Comparison of ENCODE assay signal across 10 cellular contexts in the genomic region with DNA sequence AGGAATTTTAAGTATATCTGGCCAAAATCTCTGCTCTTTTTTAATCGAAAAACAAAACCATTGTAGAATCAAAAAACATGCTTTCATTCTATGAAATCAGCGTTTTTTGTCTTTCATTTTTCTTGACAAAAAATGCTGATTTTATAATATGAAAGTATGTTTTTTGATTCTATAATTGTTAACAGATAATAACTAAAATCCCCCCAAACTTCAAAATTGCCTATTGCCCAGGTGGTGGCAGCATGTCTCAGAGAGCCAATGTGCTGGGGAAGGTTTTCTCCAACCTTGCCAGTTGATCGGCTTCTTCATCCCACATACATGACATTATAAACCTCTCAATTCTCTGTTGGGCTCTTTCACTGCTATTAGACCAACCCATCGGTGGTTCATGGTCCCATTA. TPM values are rescaled to one million over a fixed set of nuclear protein-coding genes. Genes with fewer than 3 reads are reported as not detected.
DNase-seq lines count a peak whose midpoint lies in the region; ATAC-seq, FAIRE-seq and TF ChIP-seq lines count a peak whose summit lies in the region.
"Had no signal": no experiment of that assay in that cellular context is flagged by ENCODE, and none has a peak within 500 bp of the region (broad histone marks: within the 10 kb centered on the region; RNA-seq: fewer than 3 reads in every experiment).

No MANE protein-coding gene starts in this region.

- H3K9me2 ChIP-seq in HCT116 (ENCODE audit: insufficient read depth), result no peaks in the 10 kb centered on the region

- no peak overlapping the region for H3K27ac Mint-ChIP-seq in CD14-positive monocyte
- H3K27ac Mint-ChIP-seq in astrocyte (ENCODE audit: unreplicated experiment), result no peak overlapping the region
- no peak overlapping the region for H3K27ac Mint-ChIP-seq in CD4-positive, alpha-beta memory T cell
- no peak overlapping the region for H3K27ac Mint-ChIP-seq in naive thymus-derived CD8-positive, alpha-beta T cell
- H3K27ac Mint-ChIP-seq: nephron progenitor cell had no signal

- H3K27ac ChIP-seq in HCT116 (ENCODE audit: low read depth, low read length) (no peak overlapping the region), astrocyte (ENCODE audit: low read depth, low read length) (no peak overlapping the region), right lobe of liver (no peak overlapping the region)
- no peak overlapping the region for H3K27ac ChIP-seq in CD4-positive, alpha-beta memory T cell (ENCODE audit: low read depth, low read length)

- ATAC-seq in HCT116 (peak; percentile 35; the same call in 1 of the 2 replicates), right lobe of liver (no peak), HG03457 (IDR thresholded peaks at IDR 0.05; ENCODE audit: unreplicated experiment) (no peak)
- ATAC-seq in naive thymus-derived CD8-positive, alpha-beta T cell, result no peak

- H3K4me1 Mint-ChIP-seq in CD14-positive monocyte, result peaks cover 18% of the 10 kb centered on the region
- peaks cover 10% of the 10 kb centered on the region for H3K4me1 Mint-ChIP-seq in astrocyte (ENCODE audit: low read depth, unreplicated experiment)
- H3K4me1 Mint-ChIP-seq in CD4-positive, alpha-beta memory T cell, result peaks cover 6 to 13% (median 9%) of the 10 kb centered on the region in 4 donors
- H3K4me1 Mint-ChIP-seq in naive thymus-derived CD8-positive, alpha-beta T cell, result peaks cover 2 to 14% (median 10%) of the 10 kb centered on the region in 4 donors

- H3K79me2 ChIP-seq in HCT116 (ENCODE audit: insufficient read depth, low read length) (peaks cover 20% of the 10 kb centered on the region), astrocyte (ENCODE audit: insufficient read depth, low read length) (peaks cover 22% of the 10 kb centered on the region)

- H3K9me3 Mint-ChIP-seq in CD14-positive monocyte, result no peaks in the 10 kb centered on the region
- no peaks in the 10 kb centered on the region for H3K9me3 Mint-ChIP-seq in astrocyte (ENCODE audit: unreplicated experiment)
- H3K9me3 Mint-ChIP-seq in CD4-positive, alpha-beta memory T cell, result no peaks in the 10 kb centered on the region
- H3K9me3 Mint-ChIP-seq in naive thymus-derived CD8-positive, alpha-beta T cell, result peaks cover 0 to 9% (median 2%) of the 10 kb centered on the region in 9 donors

- BruUV-seq in HCT116 (replicated peaks; lab: Mats Ljungman, UMichigan), result no TSS peak

- no peaks in the 10 kb centered on the region for H4K20me1 ChIP-seq in HCT116 (ENCODE audit: insufficient read depth)
- no peaks in the 10 kb centered on the region for H4K20me1 ChIP-seq in astrocyte (ENCODE audit: insufficient read depth, low read length)

- no peaks in the 10 kb centered on the region for H3K9me3 ChIP-seq in HCT116 (ENCODE audit: control insufficient read depth in 1 of 2, insufficient read depth in 1 of 2, low read depth in 1 of 2, low read length in 2 of 2)
- H3K9me3 ChIP-seq in astrocyte (ENCODE audit: insufficient read depth, low read depth, low read length), result no peaks in the 10 kb centered on the region
- no peaks in the 10 kb centered on the region for H3K9me3 ChIP-seq in right lobe of liver
- H3K9me3 ChIP-seq in CD4-positive, alpha-beta memory T cell (ENCODE audit: control insufficient read depth in 1 of 2, low read length in 2 of 2), result no peaks in the 10 kb centered on the region

- no peak for TF ChIP-seq POLR2A in HCT116 (IDR thresholded peaks at IDR 0.05; ENCODE audit: borderline replicate concordance, extremely low read depth, insufficient read depth, insufficient read length)
- TF ChIP-seq POLR2A in right lobe of liver (IDR thresholded peaks at IDR 0.05), result no peak

- CTCF ChIA-PET in HCT116 (lab: Charles Lee), result no interaction called here
- CTCF ChIA-PET in CD4-positive, alpha-beta memory T cell (lab: Charles Lee; ENCODE audit: partially characterized antibody), result interaction anchor here (1.1 kb wide), 1 partner anchor 164 kb away, joined by 3 read pairs; no protein-coding TSS in a partner anchor

- H3K4me3 Mint-ChIP-seq in CD14-positive monocyte (no peak overlapping the region), astrocyte (ENCODE audit: unreplicated experiment) (no peak overlapping the region)
- H3K4me3 Mint-ChIP-seq in CD4-positive, alpha-beta memory T cell, result no peak overlapping the region
- H3K4me3 Mint-ChIP-seq in naive thymus-derived CD8-positive, alpha-beta T cell, result no peak overlapping the region
- H3K4me3 Mint-ChIP-seq: nephron progenitor cell had no signal

- H3K9ac ChIP-seq in HCT116 (ENCODE audit: low read length), result no peak overlapping the region
- no peak overlapping the region for H3K9ac ChIP-seq in astrocyte (ENCODE audit: low read length)

- H3K4me1 ChIP-seq in HCT116 (ENCODE audit: control insufficient read depth in 1 of 2, insufficient read depth in 2 of 2, low read length in 2 of 2), result peaks cover 0 to 9% of the 10 kb centered on the region in 2 experiments; a peak in 2 of 4 replicates
- peaks cover 9% of the 10 kb centered on the region for H3K4me1 ChIP-seq in astrocyte (ENCODE audit: insufficient read depth, low read length)
- peaks cover 0 to 9% (median 0%) of the 10 kb centered on the region in 4 donors for H3K4me1 ChIP-seq in right lobe of liver
- H3K4me1 ChIP-seq in CD4-positive, alpha-beta memory T cell (ENCODE audit: insufficient read depth, low read length), result peaks cover 13% of the 10 kb centered on the region

- TF ChIP-seq CTCF in CD14-positive monocyte (IDR thresholded peaks at IDR 0.05) (peak; percentile 22), HCT116 (IDR thresholded peaks at IDR 0.05 in 2 of 3, conservative IDR thresholded peaks at IDR 0.05 in 1 of 3; ENCODE audit: borderline replicate concordance in 1 of 3, insufficient read depth in 1 of 3, low read depth in 2 of 3, low read length in 2 of 3) (peak in 2 of 3 experiments; percentile 43 to 47; a peak in 3 of 6 replicates), astrocyte (IDR thresholded peaks at IDR 0.05; ENCODE audit: insufficient read depth, low read depth, low read length) (peak; percentile 39), right lobe of liver (IDR thresholded peaks at IDR 0.05) (peak; percentile 10 to 42 (median 36))

- H3K27me3 ChIP-seq in HCT116 (ENCODE audit: insufficient read depth, low read length), result no peaks in the 10 kb centered on the region
- no peaks in the 10 kb centered on the region for H3K27me3 ChIP-seq in astrocyte (ENCODE audit: insufficient read depth, low read length)
- no peaks in the 10 kb centered on the region for H3K27me3 ChIP-seq in right lobe of liver
- no peaks in the 10 kb centered on the region for H3K27me3 ChIP-seq in CD4-positive, alpha-beta memory T cell (ENCODE audit: insufficient read depth, low read length)

- H3K4me2 ChIP-seq in HCT116 (ENCODE audit: low read length) (no peak overlapping the region), astrocyte (ENCODE audit: low read length) (no peak overlapping the region)

- WGBS in right lobe of liver (ENCODE audit: insufficient coverage, low coverage, low lambda C conversion rate, missing lambda C conversion rate), result 48% methylated on average over 4 of the region's 4 CpGs

- H2AFZ ChIP-seq in HCT116 (ENCODE audit: low read depth, low read length, poor library complexity, severe bottlenecking) (no peak overlapping the region), astrocyte (ENCODE audit: low read depth, low read length) (no peak overlapping the region)

- TF ChIP-seq RAD21 in HCT116 (IDR thresholded peaks at IDR 0.05; ENCODE audit: low read depth), result peak; percentile 68

- H3K36me3 Mint-ChIP-seq in CD14-positive monocyte (peaks cover 0 to 2% of the 10 kb centered on the region in 2 donors), astrocyte (ENCODE audit: low read depth, unreplicated experiment) (peaks cover 4% of the 10 kb centered on the region)
- peaks cover 0 to 6% of the 10 kb centered on the region in 2 donors for H3K36me3 Mint-ChIP-seq in CD4-positive, alpha-beta memory T cell
- H3K36me3 Mint-ChIP-seq in naive thymus-derived CD8-positive, alpha-beta T cell, result no peaks in the 10 kb centered on the region

- no peak overlapping the region for H3K4me3 ChIP-seq in HCT116 (replicated peaks in 1 of 2; ENCODE audit: low read depth in 1 of 2, low read length in 2 of 2)
- no peak overlapping the region for H3K4me3 ChIP-seq in astrocyte (ENCODE audit: insufficient read depth, low read depth, low read length)
- no peak overlapping the region for H3K4me3 ChIP-seq in right lobe of liver
- no peak overlapping the region for H3K4me3 ChIP-seq in CD4-positive, alpha-beta memory T cell (ENCODE audit: low read length in 2 of 2)

- RAD21 ChIA-PET in HCT116 (lab: Charles Lee; ENCODE audit: low non-redundant PET in 1 of 2, low total read pairs in 2 of 2, uncharacterized antibody in 2 of 2, unreplicated experiment in 2 of 2), result no interaction called here

- no peak for DNase-seq in CD14-positive monocyte (ENCODE audit: low spot score)
- no peak for DNase-seq in HCT116 (ENCODE audit: low read depth, low spot score)
- peak; percentile 31 for DNase-seq in astrocyte (ENCODE audit: low read depth)
- DNase-seq in right lobe of liver, result no peak
- DNase-seq in DMS114 treated with DMSO at 0.1 percent for 48 hours (lab: John Stamatoyannopoulos, UW; ENCODE audit: unreplicated experiment), result no peak
- no peak for DNase-seq in CD4-positive, alpha-beta memory T cell
- no peak for DNase-seq in naive thymus-derived CD8-positive, alpha-beta T cell
- DNase-seq: activated CD8-positive, alpha-beta memory T cell treated with anti-CD3 and anti-CD28 coated beads, Interleukin-2, amount 50 U/mL, for 48 hours; nephron progenitor cell had no signal

- POLR2A ChIA-PET in HCT116 (lab: Charles Lee), result no interaction called here
- POLR2A ChIA-PET in CD4-positive, alpha-beta memory T cell (lab: Charles Lee; ENCODE audit: partially characterized antibody), result no interaction called here
- POLR2A ChIA-PET in naive thymus-derived CD8-positive, alpha-beta T cell (lab: Charles Lee), result no interaction called here

- no peak for FAIRE-seq in astrocyte (lab: Jason Lieb, UNC)

- H3K27me3 Mint-ChIP-seq in CD14-positive monocyte (ENCODE audit: low read depth in 3 of 3), result no peaks in the 10 kb centered on the region
- no peaks in the 10 kb centered on the region for H3K27me3 Mint-ChIP-seq in astrocyte (ENCODE audit: low read depth, unreplicated experiment)
- peaks cover 0 to 2% of the 10 kb centered on the region in 2 donors for H3K27me3 Mint-ChIP-seq in CD4-positive, alpha-beta memory T cell
- H3K27me3 Mint-ChIP-seq in naive thymus-derived CD8-positive, alpha-beta T cell, result no peaks in the 10 kb centered on the region

- intact Hi-C loops in CD14-positive monocyte (cut with micrococcal nuclease) (no loop called here), HCT116 (cut with micrococcal nuclease) (loop anchor here (2.0 kb wide), 1 partner anchor 491 kb away; no protein-coding TSS in a partner anchor), right lobe of liver (cut with DNase I) (no loop called here)
- intact Hi-C loops in CD4-positive, alpha-beta memory T cell (cut with micrococcal nuclease), result no loop called here

- H3K36me3 ChIP-seq in HCT116 (ENCODE audit: control insufficient read depth in 1 of 2, insufficient read depth in 2 of 2, low read length in 2 of 2), result no peaks in the 10 kb centered on the region
- no peaks in the 10 kb centered on the region for H3K36me3 ChIP-seq in astrocyte (ENCODE audit: insufficient read depth, low read length)
- no peaks in the 10 kb centered on the region for H3K36me3 ChIP-seq in right lobe of liver
- H3K36me3 ChIP-seq in CD4-positive, alpha-beta memory T cell (ENCODE audit: insufficient read depth, low read length), result no peaks in the 10 kb centered on the region

RNA-seq across cellular contexts. Expression of a gene that starts 5.1 kb away (rescaled TPM):
- 10 to 100 TPM; 32.0 to 43.4 TPM for polyA plus RNA-seq in CD14-positive monocyte
- total RNA-seq in HCT116 (2021; ENCODE audit: unreplicated experiment), result 83.9 TPM
- 44.8 and 59.5 TPM in 2 replicates for polyA plus RNA-seq in HCT116 (2012)
- 83.3 and 86.6 TPM in 2 replicates for total RNA-seq in astrocyte
- 10 to 100 TPM; 22.8 to 44.8 (median 29.4) TPM for total RNA-seq in right lobe of liver
- total RNA-seq in CD4-positive, alpha-beta memory T cell, result 10 to 100 TPM; 33.1 to 37.7 TPM
- polyA plus RNA-seq in CD4-positive, alpha-beta memory T cell, result 10 to 100 TPM; 32.8 to 41.0 TPM
- total RNA-seq in naive thymus-derived CD8-positive, alpha-beta T cell, result 10 to 100 TPM; 34.9 to 39.4 TPM
- 10 to 100 TPM; 21.0 to 38.0 (median 26.2) TPM for polyA plus RNA-seq in naive thymus-derived CD8-positive, alpha-beta T cell
